Comparison of ENCODE assay signal across 1 cellular context in the genomic region with DNA sequence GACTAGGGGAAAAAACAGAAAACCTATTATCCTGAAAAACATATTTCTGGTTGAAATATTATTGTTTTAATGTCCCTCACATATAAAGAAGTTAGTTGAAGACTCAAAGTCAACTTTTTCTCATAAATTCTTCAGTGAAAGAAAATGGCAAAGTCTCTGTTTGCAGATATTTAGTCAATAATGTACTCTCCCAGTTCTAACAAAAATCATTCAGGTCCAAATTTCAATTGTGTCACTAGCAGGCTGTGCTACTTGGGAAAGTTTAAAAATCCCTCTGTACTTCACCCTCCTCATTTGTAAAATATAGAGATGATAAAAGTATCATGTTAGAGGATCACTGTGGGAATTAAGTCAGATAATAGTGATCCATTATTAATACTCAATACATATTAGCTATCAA.
TF ChIP-seq lines count a peak whose summit lies in the region.

No MANE protein-coding gene starts in this region.

TF ChIP-seq in HepG2, 621 proteins besides CTCF, POLR2A, EP300 and RAD21 (continued from another document and continues in another):
- TF ChIP-seq, protein P1, sequence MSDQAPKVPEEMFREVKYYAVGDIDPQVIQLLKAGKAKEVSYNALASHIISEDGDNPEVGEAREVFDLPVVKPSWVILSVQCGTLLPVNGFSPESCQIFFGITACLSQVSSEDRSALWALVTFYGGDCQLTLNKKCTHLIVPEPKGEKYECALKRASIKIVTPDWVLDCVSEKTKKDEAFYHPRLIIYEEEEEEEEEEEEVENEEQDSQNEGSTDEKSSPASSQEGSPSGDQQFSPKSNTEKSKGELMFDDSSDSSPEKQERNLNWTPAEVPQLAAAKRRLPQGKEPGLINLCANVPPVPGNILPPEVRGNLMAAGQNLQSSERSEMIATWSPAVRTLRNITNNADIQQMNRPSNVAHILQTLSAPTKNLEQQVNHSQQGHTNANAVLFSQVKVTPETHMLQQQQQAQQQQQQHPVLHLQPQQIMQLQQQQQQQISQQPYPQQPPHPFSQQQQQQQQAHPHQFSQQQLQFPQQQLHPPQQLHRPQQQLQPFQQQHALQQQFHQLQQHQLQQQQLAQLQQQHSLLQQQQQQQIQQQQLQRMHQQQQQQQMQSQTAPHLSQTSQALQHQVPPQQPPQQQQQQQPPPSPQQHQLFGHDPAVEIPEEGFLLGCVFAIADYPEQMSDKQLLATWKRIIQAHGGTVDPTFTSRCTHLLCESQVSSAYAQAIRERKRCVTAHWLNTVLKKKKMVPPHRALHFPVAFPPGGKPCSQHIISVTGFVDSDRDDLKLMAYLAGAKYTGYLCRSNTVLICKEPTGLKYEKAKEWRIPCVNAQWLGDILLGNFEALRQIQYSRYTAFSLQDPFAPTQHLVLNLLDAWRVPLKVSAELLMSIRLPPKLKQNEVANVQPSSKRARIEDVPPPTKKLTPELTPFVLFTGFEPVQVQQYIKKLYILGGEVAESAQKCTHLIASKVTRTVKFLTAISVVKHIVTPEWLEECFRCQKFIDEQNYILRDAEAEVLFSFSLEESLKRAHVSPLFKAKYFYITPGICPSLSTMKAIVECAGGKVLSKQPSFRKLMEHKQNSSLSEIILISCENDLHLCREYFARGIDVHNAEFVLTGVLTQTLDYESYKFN (CRISPR knock-in tag; conservative IDR thresholded peaks at IDR 0.05), result peak; percentile 59; the same call in 1 of the 2 replicates
- TF ChIP-seq ZNF589 (CRISPR knock-in tag; conservative IDR thresholded peaks at IDR 0.05), result no peak
- no peak for TF ChIP-seq ZNF292 (CRISPR knock-in tag; IDR thresholded peaks at IDR 0.05; ENCODE audit: borderline replicate concordance, low read depth)
- no peak for TF ChIP-seq SOX13 (IDR thresholded peaks at IDR 0.05)
- no peak for TF ChIP-seq SOX13 (CRISPR knock-in tag; conservative IDR thresholded peaks at IDR 0.05 in 1 of 2, IDR thresholded peaks at IDR 0.05 in 1 of 2)
- 0 out of 2 replicates have a peak, but pooled peaks have one; percentile 11 for TF ChIP-seq MIXL1 (CRISPR knock-in tag; IDR thresholded peaks at IDR 0.05)
- TF ChIP-seq, protein P2, sequence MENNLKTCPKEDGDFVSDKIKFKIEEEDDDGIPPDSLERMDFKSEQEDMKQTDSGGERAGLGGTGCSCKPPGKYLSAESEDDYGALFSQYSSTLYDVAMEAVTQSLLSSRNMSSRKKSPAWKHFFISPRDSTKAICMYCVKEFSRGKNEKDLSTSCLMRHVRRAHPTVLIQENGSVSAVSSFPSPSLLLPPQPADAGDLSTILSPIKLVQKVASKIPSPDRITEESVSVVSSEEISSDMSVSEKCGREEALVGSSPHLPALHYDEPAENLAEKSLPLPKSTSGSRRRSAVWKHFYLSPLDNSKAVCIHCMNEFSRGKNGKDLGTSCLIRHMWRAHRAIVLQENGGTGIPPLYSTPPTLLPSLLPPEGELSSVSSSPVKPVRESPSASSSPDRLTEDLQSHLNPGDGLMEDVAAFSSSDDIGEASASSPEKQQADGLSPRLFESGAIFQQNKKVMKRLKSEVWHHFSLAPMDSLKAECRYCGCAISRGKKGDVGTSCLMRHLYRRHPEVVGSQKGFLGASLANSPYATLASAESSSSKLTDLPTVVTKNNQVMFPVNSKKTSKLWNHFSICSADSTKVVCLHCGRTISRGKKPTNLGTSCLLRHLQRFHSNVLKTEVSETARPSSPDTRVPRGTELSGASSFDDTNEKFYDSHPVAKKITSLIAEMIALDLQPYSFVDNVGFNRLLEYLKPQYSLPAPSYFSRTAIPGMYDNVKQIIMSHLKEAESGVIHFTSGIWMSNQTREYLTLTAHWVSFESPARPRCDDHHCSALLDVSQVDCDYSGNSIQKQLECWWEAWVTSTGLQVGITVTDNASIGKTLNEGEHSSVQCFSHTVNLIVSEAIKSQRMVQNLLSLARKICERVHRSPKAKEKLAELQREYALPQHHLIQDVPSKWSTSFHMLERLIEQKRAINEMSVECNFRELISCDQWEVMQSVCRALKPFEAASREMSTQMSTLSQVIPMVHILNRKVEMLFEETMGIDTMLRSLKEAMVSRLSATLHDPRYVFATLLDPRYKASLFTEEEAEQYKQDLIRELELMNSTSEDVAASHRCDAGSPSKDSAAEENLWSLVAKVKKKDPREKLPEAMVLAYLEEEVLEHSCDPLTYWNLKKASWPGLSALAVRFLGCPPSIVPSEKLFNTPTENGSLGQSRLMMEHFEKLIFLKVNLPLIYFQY (CRISPR knock-in tag; IDR thresholded peaks at IDR 0.05; ENCODE audit: borderline replicate concordance), result no peak
- no peak for TF ChIP-seq HOXA5 (CRISPR knock-in tag; IDR thresholded peaks at IDR 0.05)
- TF ChIP-seq SYNCRIP (IDR thresholded peaks at IDR 0.05; ENCODE audit: insufficient read depth, low read depth, low read length), result no peak
- TF ChIP-seq, protein P3, sequence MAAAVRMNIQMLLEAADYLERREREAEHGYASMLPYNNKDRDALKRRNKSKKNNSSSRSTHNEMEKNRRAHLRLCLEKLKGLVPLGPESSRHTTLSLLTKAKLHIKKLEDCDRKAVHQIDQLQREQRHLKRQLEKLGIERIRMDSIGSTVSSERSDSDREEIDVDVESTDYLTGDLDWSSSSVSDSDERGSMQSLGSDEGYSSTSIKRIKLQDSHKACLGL (CRISPR knock-in tag; IDR thresholded peaks at IDR 0.05), result no peak
- TF ChIP-seq KAT2B (IDR thresholded peaks at IDR 0.05; ENCODE audit: borderline replicate concordance, low read depth, low read length), result 0 out of 2 replicates have a peak, but pooled peaks have one; percentile 38
- TF ChIP-seq, protein P4, sequence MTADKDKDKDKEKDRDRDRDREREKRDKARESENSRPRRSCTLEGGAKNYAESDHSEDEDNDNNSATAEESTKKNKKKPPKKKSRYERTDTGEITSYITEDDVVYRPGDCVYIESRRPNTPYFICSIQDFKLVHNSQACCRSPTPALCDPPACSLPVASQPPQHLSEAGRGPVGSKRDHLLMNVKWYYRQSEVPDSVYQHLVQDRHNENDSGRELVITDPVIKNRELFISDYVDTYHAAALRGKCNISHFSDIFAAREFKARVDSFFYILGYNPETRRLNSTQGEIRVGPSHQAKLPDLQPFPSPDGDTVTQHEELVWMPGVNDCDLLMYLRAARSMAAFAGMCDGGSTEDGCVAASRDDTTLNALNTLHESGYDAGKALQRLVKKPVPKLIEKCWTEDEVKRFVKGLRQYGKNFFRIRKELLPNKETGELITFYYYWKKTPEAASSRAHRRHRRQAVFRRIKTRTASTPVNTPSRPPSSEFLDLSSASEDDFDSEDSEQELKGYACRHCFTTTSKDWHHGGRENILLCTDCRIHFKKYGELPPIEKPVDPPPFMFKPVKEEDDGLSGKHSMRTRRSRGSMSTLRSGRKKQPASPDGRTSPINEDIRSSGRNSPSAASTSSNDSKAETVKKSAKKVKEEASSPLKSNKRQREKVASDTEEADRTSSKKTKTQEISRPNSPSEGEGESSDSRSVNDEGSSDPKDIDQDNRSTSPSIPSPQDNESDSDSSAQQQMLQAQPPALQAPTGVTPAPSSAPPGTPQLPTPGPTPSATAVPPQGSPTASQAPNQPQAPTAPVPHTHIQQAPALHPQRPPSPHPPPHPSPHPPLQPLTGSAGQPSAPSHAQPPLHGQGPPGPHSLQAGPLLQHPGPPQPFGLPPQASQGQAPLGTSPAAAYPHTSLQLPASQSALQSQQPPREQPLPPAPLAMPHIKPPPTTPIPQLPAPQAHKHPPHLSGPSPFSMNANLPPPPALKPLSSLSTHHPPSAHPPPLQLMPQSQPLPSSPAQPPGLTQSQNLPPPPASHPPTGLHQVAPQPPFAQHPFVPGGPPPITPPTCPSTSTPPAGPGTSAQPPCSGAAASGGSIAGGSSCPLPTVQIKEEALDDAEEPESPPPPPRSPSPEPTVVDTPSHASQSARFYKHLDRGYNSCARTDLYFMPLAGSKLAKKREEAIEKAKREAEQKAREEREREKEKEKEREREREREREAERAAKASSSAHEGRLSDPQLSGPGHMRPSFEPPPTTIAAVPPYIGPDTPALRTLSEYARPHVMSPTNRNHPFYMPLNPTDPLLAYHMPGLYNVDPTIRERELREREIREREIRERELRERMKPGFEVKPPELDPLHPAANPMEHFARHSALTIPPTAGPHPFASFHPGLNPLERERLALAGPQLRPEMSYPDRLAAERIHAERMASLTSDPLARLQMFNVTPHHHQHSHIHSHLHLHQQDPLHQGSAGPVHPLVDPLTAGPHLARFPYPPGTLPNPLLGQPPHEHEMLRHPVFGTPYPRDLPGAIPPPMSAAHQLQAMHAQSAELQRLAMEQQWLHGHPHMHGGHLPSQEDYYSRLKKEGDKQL (CRISPR knock-in tag; IDR thresholded peaks at IDR 0.05; ENCODE audit: low read depth), result no peak
- TF ChIP-seq ZNF792 (CRISPR knock-in tag; IDR thresholded peaks at IDR 0.05), result no peak
- no peak for TF ChIP-seq CBX1 (IDR thresholded peaks at IDR 0.05; ENCODE audit: low read depth)
- TF ChIP-seq, protein P5, sequence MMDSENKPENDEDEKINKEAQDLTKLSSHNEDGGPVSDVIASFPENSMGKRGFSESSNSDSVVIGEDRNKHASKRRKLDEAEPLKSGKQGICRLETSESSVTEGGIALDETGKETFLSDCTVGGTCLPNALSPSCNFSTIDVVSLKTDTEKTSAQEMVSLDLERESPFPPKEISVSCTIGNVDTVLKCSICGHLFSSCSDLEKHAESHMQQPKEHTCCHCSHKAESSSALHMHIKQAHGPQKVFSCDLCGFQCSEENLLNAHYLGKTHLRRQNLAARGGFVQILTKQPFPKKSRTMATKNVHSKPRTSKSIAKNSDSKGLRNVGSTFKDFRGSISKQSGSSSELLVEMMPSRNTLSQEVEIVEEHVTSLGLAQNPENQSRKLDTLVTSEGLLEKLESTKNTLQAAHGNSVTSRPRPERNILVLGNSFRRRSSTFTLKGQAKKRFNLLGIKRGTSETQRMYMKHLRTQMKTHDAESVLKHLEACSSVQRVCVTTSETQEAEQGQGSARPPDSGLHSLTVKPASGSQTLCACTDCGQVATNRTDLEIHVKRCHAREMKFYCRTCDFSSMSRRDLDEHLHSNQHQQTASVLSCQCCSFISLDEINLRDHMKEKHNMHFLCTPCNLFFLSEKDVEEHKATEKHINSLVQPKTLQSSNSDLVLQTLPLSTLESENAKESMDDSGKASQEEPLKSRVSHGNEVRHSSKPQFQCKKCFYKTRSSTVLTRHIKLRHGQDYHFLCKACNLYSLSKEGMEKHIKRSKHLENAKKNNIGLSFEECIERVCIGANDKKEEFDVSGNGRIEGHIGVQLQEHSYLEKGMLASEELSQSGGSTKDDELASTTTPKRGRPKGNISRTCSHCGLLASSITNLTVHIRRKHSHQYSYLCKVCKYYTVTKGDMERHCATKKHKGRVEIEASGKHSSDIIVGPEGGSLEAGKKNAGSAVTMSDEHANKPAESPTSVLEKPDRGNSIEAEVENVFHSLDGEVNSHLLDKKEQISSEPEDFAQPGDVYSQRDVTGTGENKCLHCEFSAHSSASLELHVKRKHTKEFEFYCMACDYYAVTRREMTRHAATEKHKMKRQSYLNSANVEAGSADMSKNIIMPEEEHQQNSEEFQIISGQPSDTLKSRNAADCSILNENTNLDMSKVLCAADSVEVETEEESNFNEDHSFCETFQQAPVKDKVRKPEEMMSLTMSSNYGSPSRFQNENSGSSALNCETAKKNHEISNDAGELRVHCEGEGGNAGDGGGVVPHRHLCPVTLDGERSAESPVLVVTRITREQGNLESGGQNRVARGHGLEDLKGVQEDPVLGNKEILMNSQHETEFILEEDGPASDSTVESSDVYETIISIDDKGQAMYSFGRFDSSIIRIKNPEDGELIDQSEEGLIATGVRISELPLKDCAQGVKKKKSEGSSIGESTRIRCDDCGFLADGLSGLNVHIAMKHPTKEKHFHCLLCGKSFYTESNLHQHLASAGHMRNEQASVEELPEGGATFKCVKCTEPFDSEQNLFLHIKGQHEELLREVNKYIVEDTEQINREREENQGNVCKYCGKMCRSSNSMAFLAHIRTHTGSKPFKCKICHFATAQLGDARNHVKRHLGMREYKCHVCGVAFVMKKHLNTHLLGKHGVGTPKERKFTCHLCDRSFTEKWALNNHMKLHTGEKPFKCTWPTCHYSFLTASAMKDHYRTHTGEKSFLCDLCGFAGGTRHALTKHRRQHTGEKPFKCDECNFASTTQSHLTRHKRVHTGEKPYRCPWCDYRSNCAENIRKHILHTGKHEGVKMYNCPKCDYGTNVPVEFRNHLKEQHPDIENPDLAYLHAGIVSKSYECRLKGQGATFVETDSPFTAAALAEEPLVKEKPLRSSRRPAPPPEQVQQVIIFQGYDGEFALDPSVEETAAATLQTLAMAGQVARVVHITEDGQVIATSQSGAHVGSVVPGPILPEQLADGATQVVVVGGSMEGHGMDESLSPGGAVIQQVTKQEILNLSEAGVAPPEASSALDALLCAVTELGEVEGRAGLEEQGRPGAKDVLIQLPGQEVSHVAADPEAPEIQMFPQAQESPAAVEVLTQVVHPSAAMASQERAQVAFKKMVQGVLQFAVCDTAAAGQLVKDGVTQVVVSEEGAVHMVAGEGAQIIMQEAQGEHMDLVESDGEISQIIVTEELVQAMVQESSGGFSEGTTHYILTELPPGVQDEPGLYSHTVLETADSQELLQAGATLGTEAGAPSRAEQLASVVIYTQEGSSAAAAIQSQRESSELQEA (CRISPR knock-in tag; IDR thresholded peaks at IDR 0.05; ENCODE audit: not compliant biosample characterization), result no peak
- TF ChIP-seq ONECUT2 (CRISPR knock-in tag; IDR thresholded peaks at IDR 0.05), result peak; percentile 12; the same call in 1 of the 2 replicates
- TF ChIP-seq, protein P6, sequence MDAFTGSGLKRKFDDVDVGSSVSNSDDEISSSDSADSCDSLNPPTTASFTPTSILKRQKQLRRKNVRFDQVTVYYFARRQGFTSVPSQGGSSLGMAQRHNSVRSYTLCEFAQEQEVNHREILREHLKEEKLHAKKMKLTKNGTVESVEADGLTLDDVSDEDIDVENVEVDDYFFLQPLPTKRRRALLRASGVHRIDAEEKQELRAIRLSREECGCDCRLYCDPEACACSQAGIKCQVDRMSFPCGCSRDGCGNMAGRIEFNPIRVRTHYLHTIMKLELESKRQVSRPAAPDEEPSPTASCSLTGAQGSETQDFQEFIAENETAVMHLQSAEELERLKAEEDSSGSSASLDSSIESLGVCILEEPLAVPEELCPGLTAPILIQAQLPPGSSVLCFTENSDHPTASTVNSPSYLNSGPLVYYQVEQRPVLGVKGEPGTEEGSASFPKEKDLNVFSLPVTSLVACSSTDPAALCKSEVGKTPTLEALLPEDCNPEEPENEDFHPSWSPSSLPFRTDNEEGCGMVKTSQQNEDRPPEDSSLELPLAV (CRISPR knock-in tag; conservative IDR thresholded peaks at IDR 0.05; ENCODE audit: low read depth), result no peak
- no peak for TF ChIP-seq BHLHE40 (IDR thresholded peaks at IDR 0.05; ENCODE audit: low read length)
- 0 out of 2 replicates have a peak, but pooled peaks have one; percentile 26 for TF ChIP-seq HNF4G (IDR thresholded peaks at IDR 0.05; ENCODE audit: borderline replicate concordance, low read depth, low read length)
- TF ChIP-seq HNF4G (CRISPR knock-in tag; IDR thresholded peaks at IDR 0.05; ENCODE audit: borderline replicate concordance, low read depth), result no peak
- TF ChIP-seq MYC (CRISPR knock-in tag; IDR thresholded peaks at IDR 0.05; ENCODE audit: borderline replicate concordance), result no peak
- TF ChIP-seq ATRX (CRISPR knock-in tag; IDR thresholded peaks at IDR 0.05; ENCODE audit: borderline replicate concordance), result no peak
- TF ChIP-seq ZBTB7A (CRISPR knock-in tag; IDR thresholded peaks at IDR 0.05), result no peak
- no peak for TF ChIP-seq ZNF703 (CRISPR knock-in tag; IDR thresholded peaks at IDR 0.05; ENCODE audit: borderline replicate concordance)
- TF ChIP-seq, protein P7, sequence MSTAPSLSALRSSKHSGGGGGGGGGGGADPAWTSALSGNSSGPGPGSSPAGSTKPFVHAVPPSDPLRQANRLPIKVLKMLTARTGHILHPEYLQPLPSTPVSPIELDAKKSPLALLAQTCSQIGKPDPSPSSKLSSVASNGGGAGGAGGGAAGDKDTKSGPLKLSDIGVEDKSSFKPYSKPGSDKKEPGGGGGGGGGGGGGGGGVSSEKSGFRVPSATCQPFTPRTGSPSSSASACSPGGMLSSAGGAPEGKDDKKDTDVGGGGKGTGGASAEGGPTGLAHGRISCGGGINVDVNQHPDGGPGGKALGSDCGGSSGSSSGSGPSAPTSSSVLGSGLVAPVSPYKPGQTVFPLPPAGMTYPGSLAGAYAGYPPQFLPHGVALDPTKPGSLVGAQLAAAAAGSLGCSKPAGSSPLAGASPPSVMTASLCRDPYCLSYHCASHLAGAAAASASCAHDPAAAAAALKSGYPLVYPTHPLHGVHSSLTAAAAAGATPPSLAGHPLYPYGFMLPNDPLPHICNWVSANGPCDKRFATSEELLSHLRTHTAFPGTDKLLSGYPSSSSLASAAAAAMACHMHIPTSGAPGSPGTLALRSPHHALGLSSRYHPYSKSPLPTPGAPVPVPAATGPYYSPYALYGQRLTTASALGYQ (CRISPR knock-in tag; IDR thresholded peaks at IDR 0.05), result no peak
- no peak for TF ChIP-seq SMAD9 (CRISPR knock-in tag; IDR thresholded peaks at IDR 0.05)
